In the genomic region with DNA sequence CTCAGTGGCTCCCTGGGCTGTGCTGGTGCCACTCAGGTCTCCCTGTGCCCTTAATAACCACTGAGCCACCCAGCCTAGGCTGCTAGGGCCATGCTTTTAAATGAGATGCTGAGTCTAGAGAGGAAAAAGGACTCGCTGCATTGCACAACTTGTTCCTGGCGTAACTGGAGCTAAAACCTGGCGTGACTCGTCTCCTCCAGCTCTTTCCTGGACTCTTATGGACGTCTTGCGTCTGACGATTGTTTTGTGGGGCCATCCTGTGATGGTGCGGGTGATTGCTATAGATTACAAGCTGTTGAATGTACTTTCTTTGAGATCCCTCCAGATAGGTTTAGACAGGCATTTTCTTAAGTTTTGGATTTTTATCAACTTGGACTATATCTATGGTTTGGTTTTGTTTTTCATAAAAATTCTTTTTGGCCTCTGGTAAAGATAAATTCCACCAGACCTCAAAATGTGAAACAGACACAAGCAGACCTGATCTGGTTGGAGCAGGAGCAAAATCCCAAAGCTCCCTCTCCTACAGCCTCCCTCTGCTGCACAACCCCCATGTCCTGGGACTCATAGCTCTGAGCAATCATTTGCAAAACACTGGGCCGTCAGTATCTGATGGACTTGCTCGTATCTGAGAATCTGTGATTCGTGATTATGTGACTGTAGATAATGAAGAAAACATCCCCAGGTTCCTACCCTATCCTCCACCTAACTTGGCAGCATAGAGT, we compare ENCODE assay signal across 11 cellular contexts.
A peak's percentile ranks its signal among the peaks of the same experiment; 100 is the strongest.
DNase-seq lines count a peak whose midpoint lies in the region; ATAC-seq and TF ChIP-seq lines count a peak whose summit lies in the region.
"Had no signal": no experiment of that assay in that cellular context is flagged by ENCODE, and none has a peak within 500 bp of the region (broad histone marks: within the 10 kb centered on the region; RNA-seq: fewer than 3 reads in every experiment).

No MANE protein-coding gene starts in this region.

- H3K36me3 ChIP-seq in BJ (ENCODE audit: control insufficient read depth, insufficient read depth, low read length) = no peaks in the 10 kb centered on the region

- in situ Hi-C loops in ACHN (cut with HindIII; ENCODE audit: low pct_ligation_motif_present, low pct_unique_long_range_greater_than_20kb, low sequenced_read_pairs) (no loop called here), KBM-7 (cut with MboI; ENCODE audit: low pct_unique_long_range_greater_than_20kb, low sequenced_read_pairs) (no loop called here)

- no peaks in the 10 kb centered on the region for H3K27me3 ChIP-seq in BJ (ENCODE audit: control insufficient read depth, insufficient read depth, low read length)

- peak; percentile 78 for ATAC-seq in Right ventricle myocardium superior (ENCODE audit: poor library complexity)

- DNase-seq in BJ (ENCODE audit: low read depth) = peak; percentile 77
- DNase-seq in amniotic stem cell (lab: John Stamatoyannopoulos, UW) = peak; percentile 68
- no peak for DNase-seq in Right ventricle myocardium superior
- DNase-seq in pulmonary artery endothelial cell (ENCODE audit: low read depth, low spot score) = peak; percentile 63
- no peak for DNase-seq in ACHN
- no peak for DNase-seq in activated CD4-positive, alpha-beta T cell treated with anti-CD3 and anti-CD28 coated beads for 4 hours
- no peak for DNase-seq in NOMO-1 (lab: John Stamatoyannopoulos, UW; ENCODE audit: unreplicated experiment in 2 of 2)
- DNase-seq in KBM-7 = no peak
- DNase-seq: activated CD4-positive, alpha-beta T cell treated with anti-CD3 and anti-CD28 coated beads for 1 hour; CD8-positive, alpha-beta memory T cell; small intestine had no signal

- CTCF ChIA-PET in BJ (lab: Yijun Ruan, JAX) = interaction anchor here (1.1 to 1.3 kb wide), 2 partner anchors 57 to 78 kb away, joined by 3 read pairs; no protein-coding TSS in a partner anchor

- no peak for TF ChIP-seq CTCF in BJ (IDR thresholded peaks at IDR 0.05; ENCODE audit: insufficient read depth, low read depth, low read length)

- POLR2A ChIA-PET in BJ (lab: Charles Lee) = interaction anchor here (1.0 to 1.6 kb wide), 3 partner anchors 9 to 62 kb away, joined by 3 to 8 read pairs (median 6); no protein-coding TSS in a partner anchor

- no peak overlapping the region for H3K4me3 ChIP-seq in BJ (ENCODE audit: low read depth, low read length)

- intact Hi-C loops in Right ventricle myocardium superior (cut with DNase I) = no loop called here

Comparison
In these comparisons a context has a peak if more than half of its experiments do, and no peak if none do; other contexts are left out.
1. DNase-seq: peak in BJ (single experiment), amniotic stem cell (single experiment) and pulmonary artery endothelial cell (single experiment); none in Right ventricle myocardium superior (single experiment), ACHN (single experiment), activated CD4-positive, alpha-beta T cell treated with anti-CD3 and anti-CD28 coated beads for 4 hours (0 of 2), NOMO-1 (0 of 2) and KBM-7 (single experiment).